ENCODE assay signal across 1 cellular context in the genomic region with DNA sequence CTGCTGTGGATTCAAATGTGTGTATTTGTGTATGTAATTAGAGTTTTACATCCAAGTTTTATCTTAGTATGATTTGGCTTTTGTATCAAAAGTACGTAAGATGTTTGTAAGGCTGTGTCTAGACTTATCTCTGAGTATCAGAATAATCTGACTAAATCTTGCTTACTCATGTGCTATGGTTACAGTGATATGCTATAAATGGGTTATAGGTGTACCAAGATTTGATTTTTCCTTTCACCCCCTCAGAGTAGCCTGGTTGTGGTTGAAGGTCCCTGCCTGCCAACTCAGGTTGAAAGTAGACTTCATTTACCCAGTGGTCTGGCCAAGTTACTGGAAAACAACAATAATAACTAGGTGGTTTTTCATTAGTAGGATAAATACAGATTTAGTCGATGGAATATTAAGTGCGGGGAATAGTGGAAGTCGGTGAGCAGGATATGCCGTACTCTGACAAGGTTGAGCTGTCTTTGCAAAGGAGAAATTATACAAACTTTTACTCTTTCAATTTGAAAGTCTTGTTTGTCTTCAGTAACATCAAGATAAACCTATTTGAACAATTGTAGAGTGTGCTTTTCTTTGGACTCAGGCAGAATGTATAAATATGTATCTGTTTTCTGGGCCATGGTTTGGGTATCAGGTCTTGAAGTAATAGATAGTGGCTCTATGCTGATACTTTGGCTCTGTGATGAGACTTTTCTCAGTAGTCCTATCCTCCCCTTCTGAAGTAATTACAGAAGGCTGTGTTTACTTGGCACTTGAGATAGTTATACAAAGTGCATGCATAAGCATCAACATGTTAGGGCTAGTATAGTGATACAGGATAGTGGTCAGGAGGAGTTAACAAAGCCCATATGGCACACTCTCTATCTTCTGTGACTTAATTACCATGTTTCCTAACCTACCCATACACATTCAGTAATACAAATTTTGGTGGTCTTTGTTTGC.
TF ChIP-seq lines count a peak whose summit lies in the region.

No MANE protein-coding gene starts in this region.

TF ChIP-seq in K562, 482 proteins besides CTCF, POLR2A, EP300 and RAD21 (continued from another document):
- TF ChIP-seq, protein P1, sequence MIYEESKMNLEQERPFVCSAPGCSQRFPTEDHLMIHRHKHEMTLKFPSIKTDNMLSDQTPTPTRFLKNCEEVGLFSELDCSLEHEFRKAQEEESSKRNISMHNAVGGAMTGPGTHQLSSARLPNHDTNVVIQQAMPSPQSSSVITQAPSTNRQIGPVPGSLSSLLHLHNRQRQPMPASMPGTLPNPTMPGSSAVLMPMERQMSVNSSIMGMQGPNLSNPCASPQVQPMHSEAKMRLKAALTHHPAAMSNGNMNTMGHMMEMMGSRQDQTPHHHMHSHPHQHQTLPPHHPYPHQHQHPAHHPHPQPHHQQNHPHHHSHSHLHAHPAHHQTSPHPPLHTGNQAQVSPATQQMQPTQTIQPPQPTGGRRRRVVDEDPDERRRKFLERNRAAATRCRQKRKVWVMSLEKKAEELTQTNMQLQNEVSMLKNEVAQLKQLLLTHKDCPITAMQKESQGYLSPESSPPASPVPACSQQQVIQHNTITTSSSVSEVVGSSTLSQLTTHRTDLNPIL (CRISPR knock-in tag; IDR thresholded peaks at IDR 0.05), result no peak
